1 cellular context compared by ENCODE assay signal in the genomic region with DNA sequence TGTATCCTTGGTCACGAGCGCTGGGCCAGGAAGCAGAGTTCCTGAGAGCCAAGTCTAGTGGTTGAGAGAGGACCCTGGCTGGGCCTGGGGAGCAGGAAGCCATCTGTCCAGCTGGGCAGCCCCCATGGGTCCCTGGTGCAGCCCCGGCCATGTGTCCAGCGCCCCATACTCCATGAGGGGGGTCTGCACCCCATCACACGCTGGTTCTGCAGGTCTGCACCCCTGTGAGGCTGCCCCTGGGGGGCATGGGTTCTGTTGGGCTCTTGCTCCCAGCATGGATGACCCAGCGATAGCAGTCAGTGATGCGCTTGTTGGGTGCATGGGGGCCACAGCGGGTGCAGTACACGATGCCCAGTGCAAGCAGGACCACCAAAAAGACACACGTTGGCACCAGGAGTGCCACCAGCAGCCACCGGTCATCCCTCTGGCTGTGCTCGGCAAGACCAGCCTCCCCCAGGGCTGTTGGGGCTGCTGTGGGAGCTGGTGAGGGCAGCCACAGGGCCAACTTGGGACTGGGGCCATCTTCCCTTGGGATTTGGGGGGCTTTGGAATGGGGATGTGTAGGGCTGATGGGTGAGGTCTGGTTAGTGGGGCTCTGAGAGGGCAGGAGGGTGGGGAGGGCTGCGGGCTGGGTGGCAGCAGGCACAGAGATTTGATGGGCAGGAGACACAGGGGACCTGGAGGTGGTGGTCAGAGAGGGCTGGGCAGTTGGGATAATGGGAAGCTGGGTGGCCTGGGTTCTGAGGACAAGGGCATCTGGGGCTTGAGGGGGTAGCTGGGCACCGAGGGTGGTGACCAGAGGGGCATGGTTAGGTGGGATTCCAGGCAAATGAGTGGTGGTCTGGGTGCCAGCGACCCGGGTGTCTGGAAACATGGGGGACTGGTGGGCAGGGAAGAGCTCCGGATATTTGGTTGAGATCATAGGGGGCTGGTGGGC.
TF ChIP-seq lines count a peak whose summit lies in the region.

No MANE protein-coding gene starts in this region.

TF ChIP-seq in IMR-90, 13 proteins besides CTCF, POLR2A, EP300 and RAD21:
- TF ChIP-seq BHLHE40 (IDR thresholded peaks at IDR 0.05; ENCODE audit: low read depth, low read length), result no peak
- no peak for TF ChIP-seq RCOR1 (IDR thresholded peaks at IDR 0.05; ENCODE audit: insufficient replicate concordance, low read length)
- TF ChIP-seq FOS (IDR thresholded peaks at IDR 0.05; ENCODE audit: low read depth, low read length), result no peak
- TF ChIP-seq CEBPB (IDR thresholded peaks at IDR 0.05; ENCODE audit: low read depth, low read length), result no peak
- no peak for TF ChIP-seq SMC3 (IDR thresholded peaks at IDR 0.05; ENCODE audit: low read depth, low read length)
- no peak for TF ChIP-seq MAZ (IDR thresholded peaks at IDR 0.05; ENCODE audit: borderline replicate concordance, low read depth, low read length)
- TF ChIP-seq CHD1 (IDR thresholded peaks at IDR 0.05; ENCODE audit: low read depth, low read length), result no peak
- no peak for TF ChIP-seq RFX5 (IDR thresholded peaks at IDR 0.05; ENCODE audit: low read depth, low read length)
- no peak for TF ChIP-seq NFE2L2 (IDR thresholded peaks at IDR 0.05; ENCODE audit: low read depth, low read length)
- TF ChIP-seq MAFK (IDR thresholded peaks at IDR 0.05; ENCODE audit: low read depth, low read length), result no peak
- TF ChIP-seq MXI1 (IDR thresholded peaks at IDR 0.05; ENCODE audit: borderline replicate concordance, low read depth, low read length), result no peak
- TF ChIP-seq, protein P1, sequence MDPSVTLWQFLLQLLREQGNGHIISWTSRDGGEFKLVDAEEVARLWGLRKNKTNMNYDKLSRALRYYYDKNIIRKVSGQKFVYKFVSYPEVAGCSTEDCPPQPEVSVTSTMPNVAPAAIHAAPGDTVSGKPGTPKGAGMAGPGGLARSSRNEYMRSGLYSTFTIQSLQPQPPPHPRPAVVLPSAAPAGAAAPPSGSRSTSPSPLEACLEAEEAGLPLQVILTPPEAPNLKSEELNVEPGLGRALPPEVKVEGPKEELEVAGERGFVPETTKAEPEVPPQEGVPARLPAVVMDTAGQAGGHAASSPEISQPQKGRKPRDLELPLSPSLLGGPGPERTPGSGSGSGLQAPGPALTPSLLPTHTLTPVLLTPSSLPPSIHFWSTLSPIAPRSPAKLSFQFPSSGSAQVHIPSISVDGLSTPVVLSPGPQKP (IDR thresholded peaks at IDR 0.05; ENCODE audit: borderline replicate concordance, low read depth, low read length), result no peak
- TF ChIP-seq, protein P2, sequence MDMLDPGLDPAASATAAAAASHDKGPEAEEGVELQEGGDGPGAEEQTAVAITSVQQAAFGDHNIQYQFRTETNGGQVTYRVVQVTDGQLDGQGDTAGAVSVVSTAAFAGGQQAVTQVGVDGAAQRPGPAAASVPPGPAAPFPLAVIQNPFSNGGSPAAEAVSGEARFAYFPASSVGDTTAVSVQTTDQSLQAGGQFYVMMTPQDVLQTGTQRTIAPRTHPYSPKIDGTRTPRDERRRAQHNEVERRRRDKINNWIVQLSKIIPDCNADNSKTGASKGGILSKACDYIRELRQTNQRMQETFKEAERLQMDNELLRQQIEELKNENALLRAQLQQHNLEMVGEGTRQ (IDR thresholded peaks at IDR 0.05; ENCODE audit: low read depth, low read length), result no peak
